In the genomic region with DNA sequence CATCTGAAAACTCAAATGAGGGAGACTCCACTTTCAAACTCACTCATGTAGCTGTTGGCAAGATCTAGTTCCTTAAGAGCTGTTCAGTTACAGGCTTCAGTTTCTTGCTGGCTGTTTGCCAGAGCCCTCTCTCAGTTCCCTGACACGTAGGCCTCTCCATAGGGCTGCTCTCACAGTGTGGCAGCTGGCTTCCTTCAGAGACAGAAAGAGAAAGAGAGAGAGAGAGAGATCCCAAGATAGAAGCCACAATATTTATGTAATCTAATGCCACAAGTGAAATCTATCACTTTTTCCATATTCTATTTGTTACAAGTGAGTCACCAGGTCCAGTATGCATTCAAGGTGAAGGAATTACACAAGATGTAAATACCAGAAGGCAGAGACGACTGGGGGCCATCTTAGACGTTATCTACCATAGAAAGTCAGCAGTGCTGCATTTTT, we compare ENCODE assay signal across 9 cellular contexts.
DNase-seq lines count a peak whose midpoint lies in the region; ATAC-seq, FAIRE-seq and TF ChIP-seq lines count a peak whose summit lies in the region.
"Had no signal": no experiment of that assay in that cellular context is flagged by ENCODE, and none has a peak within 500 bp of the region (broad histone marks: within the 10 kb centered on the region; RNA-seq: fewer than 3 reads in every experiment).

No MANE protein-coding gene starts in this region.

- TF ChIP-seq POLR2A in ovary (IDR thresholded peaks at IDR 0.05) = no peak

- peak; percentile 16 for DNase-seq in AG08396 (ENCODE audit: low spot score)
- DNase-seq in RPMI8226 = peak; percentile 61
- peak in 3 of 5 donors; percentile 13 to 33 (median 26) for DNase-seq in ovary
- no peak for DNase-seq in ACHN
- no peak for DNase-seq in RCC 7860 (ENCODE audit: low spot score)
- DNase-seq: activated T-cell treated with anti-CD3 and anti-CD28 coated beads, Interleukin-2, amount 50 U/mL, for 72 hours had no signal

- H3K27me3 ChIP-seq in ovary = no peaks in the 10 kb centered on the region

- no peaks in the 10 kb centered on the region for H3K9me3 ChIP-seq in ovary

- in situ Hi-C loops in ACHN (cut with HindIII; ENCODE audit: low pct_ligation_motif_present, low pct_unique_long_range_greater_than_20kb, low sequenced_read_pairs) = no loop called here

- no peak for FAIRE-seq in RCC 7860 (lab: Jason Lieb, UNC)

- intact Hi-C loops in ovary (cut with DNase I) = no loop called here

- no peak overlapping the region for H3K4me3 ChIP-seq in ovary

- ATAC-seq in GM19023 (IDR thresholded peaks at IDR 0.05; ENCODE audit: unreplicated experiment) (peak; percentile 96), HG03064 (IDR thresholded peaks at IDR 0.05; ENCODE audit: low read depth, unreplicated experiment) (peak; percentile 91), HG03571 (IDR thresholded peaks at IDR 0.05; ENCODE audit: unreplicated experiment) (no peak)

- no peaks in the 10 kb centered on the region for H3K36me3 ChIP-seq in ovary

- peaks cover 7% of the 10 kb centered on the region for H3K4me1 ChIP-seq in ovary (ENCODE audit: insufficient read depth)

- H3K27ac ChIP-seq in ovary = no peak overlapping the region

- WGBS in ovary, 3 donors = 26 to 32% (median 26%) methylated on average over 3 of the region's 3 CpGs

- TF ChIP-seq EP300 in ovary (IDR thresholded peaks at IDR 0.05) = no peak

- TF ChIP-seq CTCF in ovary (IDR thresholded peaks at IDR 0.05) = no peak

Comparison
In these comparisons a context has a peak if more than half of its experiments do, and no peak if none do; other contexts are left out.
1. DNase-seq: peak in AG08396 (single experiment), RPMI8226 (single experiment) and ovary (3 of 5); none in ACHN (single experiment) and RCC 7860 (single experiment).